1 cellular context compared by ENCODE assay signal in the genomic region with DNA sequence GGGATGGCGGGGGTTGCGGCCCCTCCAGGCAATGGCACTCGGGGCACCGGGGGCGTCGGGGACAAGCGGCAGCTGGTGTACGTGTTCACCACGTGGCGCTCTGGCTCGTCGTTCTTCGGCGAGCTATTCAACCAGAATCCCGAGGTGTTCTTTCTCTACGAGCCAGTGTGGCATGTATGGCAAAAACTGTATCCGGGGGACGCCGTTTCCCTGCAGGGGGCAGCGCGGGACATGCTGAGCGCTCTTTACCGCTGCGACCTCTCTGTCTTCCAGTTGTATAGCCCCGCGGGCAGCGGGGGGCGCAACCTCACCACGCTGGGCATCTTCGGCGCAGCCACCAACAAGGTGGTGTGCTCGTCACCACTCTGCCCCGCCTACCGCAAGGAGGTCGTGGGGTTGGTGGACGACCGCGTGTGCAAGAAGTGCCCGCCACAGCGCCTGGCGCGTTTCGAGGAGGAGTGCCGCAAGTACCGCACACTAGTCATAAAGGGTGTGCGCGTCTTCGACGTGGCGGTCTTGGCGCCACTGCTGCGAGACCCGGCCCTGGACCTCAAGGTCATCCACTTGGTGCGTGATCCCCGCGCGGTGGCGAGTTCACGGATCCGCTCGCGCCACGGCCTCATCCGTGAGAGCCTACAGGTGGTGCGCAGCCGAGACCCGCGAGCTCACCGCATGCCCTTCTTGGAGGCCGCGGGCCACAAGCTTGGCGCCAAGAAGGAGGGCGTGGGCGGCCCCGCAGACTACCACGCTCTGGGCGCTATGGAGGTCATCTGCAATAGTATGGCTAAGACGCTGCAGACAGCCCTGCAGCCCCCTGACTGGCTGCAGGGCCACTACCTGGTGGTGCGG.
TF ChIP-seq lines count a peak whose summit lies in the region.

No MANE protein-coding gene starts in this region.

TF ChIP-seq in WTC11, 78 proteins besides CTCF, POLR2A, EP300 and RAD21 (continued from another document and continues in another):
- TF ChIP-seq, protein P1, sequence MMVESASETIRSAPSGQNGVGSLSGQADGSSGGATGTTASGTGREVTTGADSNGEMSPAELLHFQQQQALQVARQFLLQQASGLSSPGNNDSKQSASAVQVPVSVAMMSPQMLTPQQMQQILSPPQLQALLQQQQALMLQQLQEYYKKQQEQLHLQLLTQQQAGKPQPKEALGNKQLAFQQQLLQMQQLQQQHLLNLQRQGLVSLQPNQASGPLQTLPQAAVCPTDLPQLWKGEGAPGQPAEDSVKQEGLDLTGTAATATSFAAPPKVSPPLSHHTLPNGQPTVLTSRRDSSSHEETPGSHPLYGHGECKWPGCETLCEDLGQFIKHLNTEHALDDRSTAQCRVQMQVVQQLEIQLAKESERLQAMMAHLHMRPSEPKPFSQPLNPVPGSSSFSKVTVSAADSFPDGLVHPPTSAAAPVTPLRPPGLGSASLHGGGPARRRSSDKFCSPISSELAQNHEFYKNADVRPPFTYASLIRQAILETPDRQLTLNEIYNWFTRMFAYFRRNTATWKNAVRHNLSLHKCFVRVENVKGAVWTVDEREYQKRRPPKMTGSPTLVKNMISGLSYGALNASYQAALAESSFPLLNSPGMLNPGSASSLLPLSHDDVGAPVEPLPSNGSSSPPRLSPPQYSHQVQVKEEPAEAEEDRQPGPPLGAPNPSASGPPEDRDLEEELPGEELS (CRISPR knock-in tag; IDR thresholded peaks at IDR 0.05) = peak; percentile 57; the same call in 1 of the 2 replicates
- TF ChIP-seq TP53 (CRISPR knock-in tag; IDR thresholded peaks at IDR 0.05) (no peak), RELA (CRISPR knock-in tag; IDR thresholded peaks at IDR 0.05; ENCODE audit: borderline replicate concordance) (no peak; the same call in 1 of the 2 replicates), ZNF263 (CRISPR knock-in tag; IDR thresholded peaks at IDR 0.05; ENCODE audit: low read depth) (no peak), SP1 (CRISPR knock-in tag; conservative IDR thresholded peaks at IDR 0.05) (no peak; the same call in 1 of the 2 replicates), EMX1 (CRISPR knock-in tag; IDR thresholded peaks at IDR 0.05) (no peak), GABPB1 (CRISPR knock-in tag; IDR thresholded peaks at IDR 0.05) (no peak), RORB (CRISPR knock-in tag; IDR thresholded peaks at IDR 0.05) (no peak), KAT7 (CRISPR knock-in tag; IDR thresholded peaks at IDR 0.05; ENCODE audit: borderline replicate concordance) (no peak), CBFB (CRISPR knock-in tag; IDR thresholded peaks at IDR 0.05; ENCODE audit: low read depth) (no peak), ESRRA (CRISPR knock-in tag; IDR thresholded peaks at IDR 0.05; ENCODE audit: borderline replicate concordance) (peak; percentile 49; the same call in 1 of the 2 replicates), ZNF121 (CRISPR knock-in tag; IDR thresholded peaks at IDR 0.05) (no peak), FOXJ3 (CRISPR knock-in tag; IDR thresholded peaks at IDR 0.05; ENCODE audit: borderline replicate concordance) (no peak), GRHL2 (CRISPR knock-in tag; IDR thresholded peaks at IDR 0.05; ENCODE audit: insufficient replicate concordance, severe bottlenecking) (no peak), TEAD4 (CRISPR knock-in tag; IDR thresholded peaks at IDR 0.05) (no peak), NR1H2 (CRISPR knock-in tag; IDR thresholded peaks at IDR 0.05) (no peak), ZNF219 (CRISPR knock-in tag; IDR thresholded peaks at IDR 0.05; ENCODE audit: borderline replicate concordance) (no peak)
- TF ChIP-seq, protein P2, sequence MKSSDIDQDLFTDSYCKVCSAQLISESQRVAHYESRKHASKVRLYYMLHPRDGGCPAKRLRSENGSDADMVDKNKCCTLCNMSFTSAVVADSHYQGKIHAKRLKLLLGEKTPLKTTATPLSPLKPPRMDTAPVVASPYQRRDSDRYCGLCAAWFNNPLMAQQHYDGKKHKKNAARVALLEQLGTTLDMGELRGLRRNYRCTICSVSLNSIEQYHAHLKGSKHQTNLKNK (CRISPR knock-in tag; IDR thresholded peaks at IDR 0.05) = no peak
- TF ChIP-seq, protein P3, sequence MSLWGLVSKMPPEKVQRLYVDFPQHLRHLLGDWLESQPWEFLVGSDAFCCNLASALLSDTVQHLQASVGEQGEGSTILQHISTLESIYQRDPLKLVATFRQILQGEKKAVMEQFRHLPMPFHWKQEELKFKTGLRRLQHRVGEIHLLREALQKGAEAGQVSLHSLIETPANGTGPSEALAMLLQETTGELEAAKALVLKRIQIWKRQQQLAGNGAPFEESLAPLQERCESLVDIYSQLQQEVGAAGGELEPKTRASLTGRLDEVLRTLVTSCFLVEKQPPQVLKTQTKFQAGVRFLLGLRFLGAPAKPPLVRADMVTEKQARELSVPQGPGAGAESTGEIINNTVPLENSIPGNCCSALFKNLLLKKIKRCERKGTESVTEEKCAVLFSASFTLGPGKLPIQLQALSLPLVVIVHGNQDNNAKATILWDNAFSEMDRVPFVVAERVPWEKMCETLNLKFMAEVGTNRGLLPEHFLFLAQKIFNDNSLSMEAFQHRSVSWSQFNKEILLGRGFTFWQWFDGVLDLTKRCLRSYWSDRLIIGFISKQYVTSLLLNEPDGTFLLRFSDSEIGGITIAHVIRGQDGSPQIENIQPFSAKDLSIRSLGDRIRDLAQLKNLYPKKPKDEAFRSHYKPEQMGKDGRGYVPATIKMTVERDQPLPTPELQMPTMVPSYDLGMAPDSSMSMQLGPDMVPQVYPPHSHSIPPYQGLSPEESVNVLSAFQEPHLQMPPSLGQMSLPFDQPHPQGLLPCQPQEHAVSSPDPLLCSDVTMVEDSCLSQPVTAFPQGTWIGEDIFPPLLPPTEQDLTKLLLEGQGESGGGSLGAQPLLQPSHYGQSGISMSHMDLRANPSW (CRISPR knock-in tag; conservative IDR thresholded peaks at IDR 0.05; ENCODE audit: low read depth) = no peak
- TF ChIP-seq, protein P4, sequence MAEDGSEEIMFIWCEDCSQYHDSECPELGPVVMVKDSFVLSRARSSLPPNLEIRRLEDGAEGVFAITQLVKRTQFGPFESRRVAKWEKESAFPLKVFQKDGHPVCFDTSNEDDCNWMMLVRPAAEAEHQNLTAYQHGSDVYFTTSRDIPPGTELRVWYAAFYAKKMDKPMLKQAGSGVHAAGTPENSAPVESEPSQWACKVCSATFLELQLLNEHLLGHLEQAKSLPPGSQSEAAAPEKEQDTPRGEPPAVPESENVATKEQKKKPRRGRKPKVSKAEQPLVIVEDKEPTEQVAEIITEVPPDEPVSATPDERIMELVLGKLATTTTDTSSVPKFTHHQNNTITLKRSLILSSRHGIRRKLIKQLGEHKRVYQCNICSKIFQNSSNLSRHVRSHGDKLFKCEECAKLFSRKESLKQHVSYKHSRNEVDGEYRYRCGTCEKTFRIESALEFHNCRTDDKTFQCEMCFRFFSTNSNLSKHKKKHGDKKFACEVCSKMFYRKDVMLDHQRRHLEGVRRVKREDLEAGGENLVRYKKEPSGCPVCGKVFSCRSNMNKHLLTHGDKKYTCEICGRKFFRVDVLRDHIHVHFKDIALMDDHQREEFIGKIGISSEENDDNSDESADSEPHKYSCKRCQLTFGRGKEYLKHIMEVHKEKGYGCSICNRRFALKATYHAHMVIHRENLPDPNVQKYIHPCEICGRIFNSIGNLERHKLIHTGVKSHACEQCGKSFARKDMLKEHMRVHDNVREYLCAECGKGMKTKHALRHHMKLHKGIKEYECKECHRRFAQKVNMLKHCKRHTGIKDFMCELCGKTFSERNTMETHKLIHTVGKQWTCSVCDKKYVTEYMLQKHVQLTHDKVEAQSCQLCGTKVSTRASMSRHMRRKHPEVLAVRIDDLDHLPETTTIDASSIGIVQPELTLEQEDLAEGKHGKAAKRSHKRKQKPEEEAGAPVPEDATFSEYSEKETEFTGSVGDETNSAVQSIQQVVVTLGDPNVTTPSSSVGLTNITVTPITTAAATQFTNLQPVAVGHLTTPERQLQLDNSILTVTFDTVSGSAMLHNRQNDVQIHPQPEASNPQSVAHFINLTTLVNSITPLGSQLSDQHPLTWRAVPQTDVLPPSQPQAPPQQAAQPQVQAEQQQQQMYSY (CRISPR knock-in tag; IDR thresholded peaks at IDR 0.05) = no peak
- TF ChIP-seq, protein P5, sequence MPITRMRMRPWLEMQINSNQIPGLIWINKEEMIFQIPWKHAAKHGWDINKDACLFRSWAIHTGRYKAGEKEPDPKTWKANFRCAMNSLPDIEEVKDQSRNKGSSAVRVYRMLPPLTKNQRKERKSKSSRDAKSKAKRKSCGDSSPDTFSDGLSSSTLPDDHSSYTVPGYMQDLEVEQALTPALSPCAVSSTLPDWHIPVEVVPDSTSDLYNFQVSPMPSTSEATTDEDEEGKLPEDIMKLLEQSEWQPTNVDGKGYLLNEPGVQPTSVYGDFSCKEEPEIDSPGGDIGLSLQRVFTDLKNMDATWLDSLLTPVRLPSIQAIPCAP (CRISPR knock-in tag; IDR thresholded peaks at IDR 0.05) = no peak; the same call in 1 of the 2 replicates
- TF ChIP-seq, protein P6, sequence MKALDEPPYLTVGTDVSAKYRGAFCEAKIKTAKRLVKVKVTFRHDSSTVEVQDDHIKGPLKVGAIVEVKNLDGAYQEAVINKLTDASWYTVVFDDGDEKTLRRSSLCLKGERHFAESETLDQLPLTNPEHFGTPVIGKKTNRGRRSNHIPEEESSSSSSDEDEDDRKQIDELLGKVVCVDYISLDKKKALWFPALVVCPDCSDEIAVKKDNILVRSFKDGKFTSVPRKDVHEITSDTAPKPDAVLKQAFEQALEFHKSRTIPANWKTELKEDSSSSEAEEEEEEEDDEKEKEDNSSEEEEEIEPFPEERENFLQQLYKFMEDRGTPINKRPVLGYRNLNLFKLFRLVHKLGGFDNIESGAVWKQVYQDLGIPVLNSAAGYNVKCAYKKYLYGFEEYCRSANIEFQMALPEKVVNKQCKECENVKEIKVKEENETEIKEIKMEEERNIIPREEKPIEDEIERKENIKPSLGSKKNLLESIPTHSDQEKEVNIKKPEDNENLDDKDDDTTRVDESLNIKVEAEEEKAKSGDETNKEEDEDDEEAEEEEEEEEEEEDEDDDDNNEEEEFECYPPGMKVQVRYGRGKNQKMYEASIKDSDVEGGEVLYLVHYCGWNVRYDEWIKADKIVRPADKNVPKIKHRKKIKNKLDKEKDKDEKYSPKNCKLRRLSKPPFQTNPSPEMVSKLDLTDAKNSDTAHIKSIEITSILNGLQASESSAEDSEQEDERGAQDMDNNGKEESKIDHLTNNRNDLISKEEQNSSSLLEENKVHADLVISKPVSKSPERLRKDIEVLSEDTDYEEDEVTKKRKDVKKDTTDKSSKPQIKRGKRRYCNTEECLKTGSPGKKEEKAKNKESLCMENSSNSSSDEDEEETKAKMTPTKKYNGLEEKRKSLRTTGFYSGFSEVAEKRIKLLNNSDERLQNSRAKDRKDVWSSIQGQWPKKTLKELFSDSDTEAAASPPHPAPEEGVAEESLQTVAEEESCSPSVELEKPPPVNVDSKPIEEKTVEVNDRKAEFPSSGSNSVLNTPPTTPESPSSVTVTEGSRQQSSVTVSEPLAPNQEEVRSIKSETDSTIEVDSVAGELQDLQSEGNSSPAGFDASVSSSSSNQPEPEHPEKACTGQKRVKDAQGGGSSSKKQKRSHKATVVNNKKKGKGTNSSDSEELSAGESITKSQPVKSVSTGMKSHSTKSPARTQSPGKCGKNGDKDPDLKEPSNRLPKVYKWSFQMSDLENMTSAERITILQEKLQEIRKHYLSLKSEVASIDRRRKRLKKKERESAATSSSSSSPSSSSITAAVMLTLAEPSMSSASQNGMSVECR (CRISPR knock-in tag; IDR thresholded peaks at IDR 0.05; ENCODE audit: borderline replicate concordance) = peak; percentile 55; the same call in 1 of the 2 replicates
- TF ChIP-seq, protein P7, sequence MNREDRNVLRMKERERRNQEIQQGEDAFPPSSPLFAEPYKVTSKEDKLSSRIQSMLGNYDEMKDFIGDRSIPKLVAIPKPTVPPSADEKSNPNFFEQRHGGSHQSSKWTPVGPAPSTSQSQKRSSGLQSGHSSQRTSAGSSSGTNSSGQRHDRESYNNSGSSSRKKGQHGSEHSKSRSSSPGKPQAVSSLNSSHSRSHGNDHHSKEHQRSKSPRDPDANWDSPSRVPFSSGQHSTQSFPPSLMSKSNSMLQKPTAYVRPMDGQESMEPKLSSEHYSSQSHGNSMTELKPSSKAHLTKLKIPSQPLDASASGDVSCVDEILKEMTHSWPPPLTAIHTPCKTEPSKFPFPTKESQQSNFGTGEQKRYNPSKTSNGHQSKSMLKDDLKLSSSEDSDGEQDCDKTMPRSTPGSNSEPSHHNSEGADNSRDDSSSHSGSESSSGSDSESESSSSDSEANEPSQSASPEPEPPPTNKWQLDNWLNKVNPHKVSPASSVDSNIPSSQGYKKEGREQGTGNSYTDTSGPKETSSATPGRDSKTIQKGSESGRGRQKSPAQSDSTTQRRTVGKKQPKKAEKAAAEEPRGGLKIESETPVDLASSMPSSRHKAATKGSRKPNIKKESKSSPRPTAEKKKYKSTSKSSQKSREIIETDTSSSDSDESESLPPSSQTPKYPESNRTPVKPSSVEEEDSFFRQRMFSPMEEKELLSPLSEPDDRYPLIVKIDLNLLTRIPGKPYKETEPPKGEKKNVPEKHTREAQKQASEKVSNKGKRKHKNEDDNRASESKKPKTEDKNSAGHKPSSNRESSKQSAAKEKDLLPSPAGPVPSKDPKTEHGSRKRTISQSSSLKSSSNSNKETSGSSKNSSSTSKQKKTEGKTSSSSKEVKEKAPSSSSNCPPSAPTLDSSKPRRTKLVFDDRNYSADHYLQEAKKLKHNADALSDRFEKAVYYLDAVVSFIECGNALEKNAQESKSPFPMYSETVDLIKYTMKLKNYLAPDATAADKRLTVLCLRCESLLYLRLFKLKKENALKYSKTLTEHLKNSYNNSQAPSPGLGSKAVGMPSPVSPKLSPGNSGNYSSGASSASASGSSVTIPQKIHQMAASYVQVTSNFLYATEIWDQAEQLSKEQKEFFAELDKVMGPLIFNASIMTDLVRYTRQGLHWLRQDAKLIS (CRISPR knock-in tag; IDR thresholded peaks at IDR 0.05; ENCODE audit: borderline replicate concordance) = 0 out of 2 replicates have a peak, but pooled peaks have one; percentile 67
- TF ChIP-seq, protein P8, sequence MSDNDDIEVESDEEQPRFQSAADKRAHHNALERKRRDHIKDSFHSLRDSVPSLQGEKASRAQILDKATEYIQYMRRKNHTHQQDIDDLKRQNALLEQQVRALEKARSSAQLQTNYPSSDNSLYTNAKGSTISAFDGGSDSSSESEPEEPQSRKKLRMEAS (CRISPR knock-in tag; IDR thresholded peaks at IDR 0.05) = peak; percentile 89
- TF ChIP-seq, protein P9, sequence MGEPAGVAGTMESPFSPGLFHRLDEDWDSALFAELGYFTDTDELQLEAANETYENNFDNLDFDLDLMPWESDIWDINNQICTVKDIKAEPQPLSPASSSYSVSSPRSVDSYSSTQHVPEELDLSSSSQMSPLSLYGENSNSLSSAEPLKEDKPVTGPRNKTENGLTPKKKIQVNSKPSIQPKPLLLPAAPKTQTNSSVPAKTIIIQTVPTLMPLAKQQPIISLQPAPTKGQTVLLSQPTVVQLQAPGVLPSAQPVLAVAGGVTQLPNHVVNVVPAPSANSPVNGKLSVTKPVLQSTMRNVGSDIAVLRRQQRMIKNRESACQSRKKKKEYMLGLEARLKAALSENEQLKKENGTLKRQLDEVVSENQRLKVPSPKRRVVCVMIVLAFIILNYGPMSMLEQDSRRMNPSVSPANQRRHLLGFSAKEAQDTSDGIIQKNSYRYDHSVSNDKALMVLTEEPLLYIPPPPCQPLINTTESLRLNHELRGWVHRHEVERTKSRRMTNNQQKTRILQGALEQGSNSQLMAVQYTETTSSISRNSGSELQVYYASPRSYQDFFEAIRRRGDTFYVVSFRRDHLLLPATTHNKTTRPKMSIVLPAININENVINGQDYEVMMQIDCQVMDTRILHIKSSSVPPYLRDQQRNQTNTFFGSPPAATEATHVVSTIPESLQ (CRISPR knock-in tag; IDR thresholded peaks at IDR 0.05) = no peak
- TF ChIP-seq, protein P10, sequence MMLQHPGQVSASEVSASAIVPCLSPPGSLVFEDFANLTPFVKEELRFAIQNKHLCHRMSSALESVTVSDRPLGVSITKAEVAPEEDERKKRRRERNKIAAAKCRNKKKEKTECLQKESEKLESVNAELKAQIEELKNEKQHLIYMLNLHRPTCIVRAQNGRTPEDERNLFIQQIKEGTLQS (CRISPR knock-in tag; conservative IDR thresholded peaks at IDR 0.05) = no peak
